Comparison of ENCODE assay signal across 11 cellular contexts in the genomic region with DNA sequence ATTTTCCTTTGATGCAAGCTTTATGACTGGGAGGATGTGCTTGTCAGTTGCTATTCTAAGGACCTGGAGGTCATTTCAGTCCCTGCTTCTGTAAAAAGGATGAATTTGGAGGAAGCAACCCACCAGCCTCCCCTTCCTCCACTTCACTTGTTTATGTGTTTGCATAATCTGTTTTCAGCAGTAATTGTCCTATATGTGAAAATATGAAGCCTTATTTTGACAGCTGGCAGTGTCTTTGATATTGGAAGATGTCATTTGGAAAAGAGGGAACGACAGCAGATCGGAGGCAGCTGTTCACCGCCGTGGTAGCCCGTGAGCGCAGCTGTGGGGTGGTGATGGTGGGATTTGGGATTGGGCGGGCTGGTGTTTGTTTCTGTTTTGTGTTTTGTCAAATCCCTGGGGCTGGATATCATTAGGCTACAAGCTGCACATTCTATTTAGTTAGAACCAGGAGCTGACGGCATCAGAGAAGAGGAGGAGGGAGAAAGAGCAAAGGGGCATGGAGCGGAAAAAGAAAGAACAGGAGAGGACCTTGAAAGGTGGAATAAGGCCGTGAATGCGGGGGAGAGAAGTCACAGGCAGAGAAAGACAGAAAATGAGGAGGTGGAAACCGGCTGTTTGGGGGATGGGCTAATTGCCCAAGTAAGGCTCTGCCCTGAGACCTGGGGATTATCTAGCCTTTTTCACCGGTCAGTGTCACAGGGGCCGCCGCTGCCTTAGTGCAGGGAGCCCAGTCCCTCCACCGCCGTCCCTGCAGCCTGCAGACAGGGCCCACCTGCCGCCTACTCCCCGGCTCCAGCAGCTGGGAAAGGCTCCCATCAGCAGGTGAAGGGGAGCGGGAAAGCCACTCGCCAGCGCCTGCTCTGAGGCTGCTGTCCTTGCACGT.
DNase-seq lines count a peak whose midpoint lies in the region; ATAC-seq and TF ChIP-seq lines count a peak whose summit lies in the region.
"Had no signal": no experiment of that assay in that cellular context is flagged by ENCODE, and none has a peak within 500 bp of the region (broad histone marks: within the 10 kb centered on the region; RNA-seq: fewer than 3 reads in every experiment).

No MANE protein-coding gene starts in this region.

- no peak overlapping the region for H3K4me3 Mint-ChIP-seq in activated naive CD8-positive, alpha-beta T cell treated with anti-CD3 and anti-CD28 coated beads for 36 hours

- CTCF ChIA-PET in SK-N-SH (lab: Yijun Ruan, JAX) = interaction anchor here (0.6 to 1.5 kb wide), 5 partner anchors 24 to 1268 kb away, joined by 3 to 4 read pairs (median 3); no protein-coding TSS in a partner anchor

- no peaks in the 10 kb centered on the region for H3F3A ChIP-seq in SK-N-SH (replicated peaks; ENCODE audit: insufficient read depth)

- TF ChIP-seq EP300 in SK-N-SH (IDR thresholded peaks at IDR 0.05; ENCODE audit: borderline replicate concordance in 1 of 2, low read depth in 1 of 2, low read length in 1 of 2) (no peak), upper lobe of left lung (IDR thresholded peaks at IDR 0.05) (no peak)

- H3K27me3 Mint-ChIP-seq in activated naive CD8-positive, alpha-beta T cell treated with anti-CD3 and anti-CD28 coated beads for 36 hours = peaks cover 16% of the 10 kb centered on the region

- no peaks in the 10 kb centered on the region for H3K9me3 Mint-ChIP-seq in activated naive CD8-positive, alpha-beta T cell treated with anti-CD3 and anti-CD28 coated beads for 36 hours

- TF ChIP-seq CTCF in SK-N-SH (IDR thresholded peaks at IDR 0.05) (no peak), epithelial cell of proximal tubule (conservative IDR thresholded peaks at IDR 0.05; ENCODE audit: low read depth, low read length) (no peak), upper lobe of left lung (IDR thresholded peaks at IDR 0.05) (no peak), GM10266 (IDR thresholded peaks at IDR 0.05; ENCODE audit: control insufficient read depth, insufficient read depth, low read depth, missing control alignments) (no peak)

- H3K27me3 ChIP-seq in SK-N-SH (ENCODE audit: insufficient read depth) (no peaks in the 10 kb centered on the region; the same call in 1 of the 2 replicates), muscle layer of duodenum (ENCODE audit: low read depth, low read length) (peaks cover 3% of the 10 kb centered on the region), upper lobe of left lung (no peaks in the 10 kb centered on the region)

- no peak overlapping the region for H2AFZ ChIP-seq in SK-N-SH (ENCODE audit: low read depth)

- H3K36me3 ChIP-seq in SK-N-SH (replicated peaks in 1 of 2; ENCODE audit: control insufficient read depth in 1 of 2, insufficient read depth in 2 of 2, low read length in 1 of 2) (no peaks in the 10 kb centered on the region), muscle layer of duodenum (ENCODE audit: control insufficient read depth in 1 of 2, insufficient read depth in 2 of 2, low read length in 2 of 2) (no peaks in the 10 kb centered on the region), upper lobe of left lung (no peaks in the 10 kb centered on the region)

- POLR2A ChIA-PET in SK-N-SH (lab: Yijun Ruan, JAX) = no interaction called here

- no peak for TF ChIP-seq POLR2A in upper lobe of left lung (IDR thresholded peaks at IDR 0.05)

- peak; percentile 49 for DNase-seq in SK-N-SH
- no peak for DNase-seq in epithelial cell of proximal tubule (ENCODE audit: low read depth)
- peak in 1 of 2 donors; percentile 63 for DNase-seq in upper lobe of left lung
- no peak for DNase-seq in GM10266 (ENCODE audit: extremely low spot score)
- DNase-seq in activated naive CD8-positive, alpha-beta T cell treated with anti-CD3 and anti-CD28 coated beads for 36 hours = no peak
- DNase-seq: activated gamma-delta T cell, NCI-H1930 had no signal

- H3K4me1 ChIP-seq in SK-N-SH (ENCODE audit: control insufficient read depth in 1 of 2, insufficient read depth in 2 of 2, low read depth in 1 of 2, low read length in 1 of 2) (no peaks in the 10 kb centered on the region; a peak in 1 of 4 replicates), muscle layer of duodenum (ENCODE audit: control insufficient read depth in 1 of 2, insufficient read depth in 2 of 2, low read length in 2 of 2) (peaks cover 0 to 6% of the 10 kb centered on the region in 2 donors), upper lobe of left lung (peaks cover 0 to 17% (median 4%) of the 10 kb centered on the region in 4 donors)
- H3K4me1 ChIP-seq: A549 had no signal

- no peaks in the 10 kb centered on the region for H3K79me2 ChIP-seq in SK-N-SH (ENCODE audit: insufficient read depth)

- no peak overlapping the region for H3K4me2 ChIP-seq in SK-N-SH
- H3K4me2 ChIP-seq: A549 had no signal

- H4K20me1 ChIP-seq in SK-N-SH (ENCODE audit: insufficient read depth) = no peaks in the 10 kb centered on the region

- H3K27ac ChIP-seq in SK-N-SH (ENCODE audit: low read depth in 2 of 2, low read length in 1 of 2) (no peak overlapping the region), muscle layer of duodenum (ENCODE audit: low read length) (no peak overlapping the region), upper lobe of left lung (peak overlapping the region in 1 of 4 donors; percentile 30)
- H3K27ac ChIP-seq: A549 had no signal

- no peak overlapping the region for H3K27ac Mint-ChIP-seq in activated naive CD8-positive, alpha-beta T cell treated with anti-CD3 and anti-CD28 coated beads for 36 hours

- H3K9me3 ChIP-seq in SK-N-SH (no peaks in the 10 kb centered on the region), muscle layer of duodenum (ENCODE audit: control insufficient read depth in 1 of 2, low read length in 2 of 2) (no peaks in the 10 kb centered on the region), upper lobe of left lung (no peaks in the 10 kb centered on the region)
- H3K9me3 ChIP-seq: A549 had no signal

- no peaks in the 10 kb centered on the region for H3K36me3 Mint-ChIP-seq in activated naive CD8-positive, alpha-beta T cell treated with anti-CD3 and anti-CD28 coated beads for 36 hours

- WGBS in SK-N-SH (ENCODE audit: low lambda C conversion rate) = 79% methylated on average over 16 of the region's 23 CpGs
- 69 to 71% methylated on average over 15 to 20 of the region's 23 CpGs for WGBS in upper lobe of left lung, 2 donors

- ATAC-seq in SK-N-SH treated with all-trans-retinoic acid at 6 μM for 48 hours = no peak
- ATAC-seq in upper lobe of left lung (ENCODE audit: low FRiP score in 2 of 2) = peak; percentile 11 to 13
- no peak for ATAC-seq in HG03159 (IDR thresholded peaks at IDR 0.05; ENCODE audit: unreplicated experiment)
- ATAC-seq: A549 had no signal

- no peaks in the 10 kb centered on the region for H3K4me1 Mint-ChIP-seq in activated naive CD8-positive, alpha-beta T cell treated with anti-CD3 and anti-CD28 coated beads for 36 hours

- H3K9me2 ChIP-seq in SK-N-SH = no peaks in the 10 kb centered on the region

- TF ChIP-seq RAD21 in SK-N-SH (IDR thresholded peaks at IDR 0.05; ENCODE audit: low read length) = no peak

- no peak overlapping the region for H3K9ac ChIP-seq in SK-N-SH

- H3K4me3 ChIP-seq in SK-N-SH (ENCODE audit: low read depth in 2 of 2, low read length in 1 of 2) = no peak overlapping the region
- peak overlapping the region; percentile 46 for H3K4me3 ChIP-seq in epithelial cell of proximal tubule (ENCODE audit: low read depth, low read length)
- H3K4me3 ChIP-seq in muscle layer of duodenum (ENCODE audit: low read depth in 1 of 2, low read length in 2 of 2) = peak overlapping the region; percentile 18 to 41
- peak overlapping the region in 3 of 4 donors; percentile 11 to 21 (median 14) for H3K4me3 ChIP-seq in upper lobe of left lung
- H3K4me3 ChIP-seq: A549 had no signal

TF ChIP-seq in SK-N-SH, 30 proteins besides CTCF, POLR2A, EP300 and RAD21 (continues in another document):
- no peak for TF ChIP-seq YY1 (IDR thresholded peaks at IDR 0.05; ENCODE audit: low read depth)
- no peak for TF ChIP-seq SIN3A (IDR thresholded peaks at IDR 0.05; ENCODE audit: borderline replicate concordance, low read depth, low read length)
- TF ChIP-seq GATA2 (CRISPR knock-in tag; IDR thresholded peaks at IDR 0.05) = no peak
- TF ChIP-seq POLR2AphosphoS5 (IDR thresholded peaks at IDR 0.05; ENCODE audit: low read depth, low read length) = no peak
- TF ChIP-seq JUND (IDR thresholded peaks at IDR 0.05) = no peak
- no peak for TF ChIP-seq FOXJ3 (CRISPR knock-in tag; IDR thresholded peaks at IDR 0.05)
- TF ChIP-seq MAX (IDR thresholded peaks at IDR 0.05; ENCODE audit: low read depth) = no peak
- no peak for TF ChIP-seq MEF2A (IDR thresholded peaks at IDR 0.05; ENCODE audit: borderline replicate concordance, low read depth)
- no peak for TF ChIP-seq CHD2 (IDR thresholded peaks at IDR 0.05; ENCODE audit: low read length, partially characterized antibody)
- no peak for TF ChIP-seq TAF1 (IDR thresholded peaks at IDR 0.05; ENCODE audit: borderline replicate concordance, low read depth, low read length)
- TF ChIP-seq RXRA (IDR thresholded peaks at IDR 0.05; ENCODE audit: borderline replicate concordance, low read depth) = no peak
- no peak for TF ChIP-seq RFX5 (IDR thresholded peaks at IDR 0.05; ENCODE audit: low read length)

TF ChIP-seq in SK-N-SH treated with all-trans-retinoic acid at 6 μM for 48 hours, 23 proteins besides CTCF, POLR2A, EP300 and RAD21 (continues in another document):
- TF ChIP-seq ZFP3 (CRISPR knock-in tag; IDR thresholded peaks at IDR 0.05) (no peak), BACH2 (CRISPR knock-in tag; IDR thresholded peaks at IDR 0.05; ENCODE audit: borderline replicate concordance) (no peak), ZFP30 (CRISPR knock-in tag; IDR thresholded peaks at IDR 0.05) (no peak), SNAI2 (CRISPR knock-in tag; IDR thresholded peaks at IDR 0.05) (no peak)
- TF ChIP-seq, protein P1, sequence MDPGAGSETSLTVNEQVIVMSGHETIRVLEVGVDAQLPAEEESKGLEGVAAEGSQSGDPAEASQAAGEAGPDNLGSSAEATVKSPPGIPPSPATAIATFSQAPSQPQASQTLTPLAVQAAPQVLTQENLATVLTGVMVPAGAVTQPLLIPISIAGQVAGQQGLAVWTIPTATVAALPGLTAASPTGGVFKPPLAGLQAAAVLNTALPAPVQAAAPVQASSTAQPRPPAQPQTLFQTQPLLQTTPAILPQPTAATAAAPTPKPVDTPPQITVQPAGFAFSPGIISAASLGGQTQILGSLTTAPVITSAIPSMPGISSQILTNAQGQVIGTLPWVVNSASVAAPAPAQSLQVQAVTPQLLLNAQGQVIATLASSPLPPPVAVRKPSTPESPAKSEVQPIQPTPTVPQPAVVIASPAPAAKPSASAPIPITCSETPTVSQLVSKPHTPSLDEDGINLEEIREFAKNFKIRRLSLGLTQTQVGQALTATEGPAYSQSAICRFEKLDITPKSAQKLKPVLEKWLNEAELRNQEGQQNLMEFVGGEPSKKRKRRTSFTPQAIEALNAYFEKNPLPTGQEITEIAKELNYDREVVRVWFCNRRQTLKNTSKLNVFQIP (CRISPR knock-in tag; IDR thresholded peaks at IDR 0.05; ENCODE audit: borderline replicate concordance, low read depth) = no peak

Comparison
In these comparisons a context has a peak if more than half of its experiments do, and no peak if none do; other contexts are left out.
1. H3K4me3 ChIP-seq: peak in epithelial cell of proximal tubule (single experiment), muscle layer of duodenum (2 of 2) and upper lobe of left lung (3 of 4); none in SK-N-SH (0 of 2).
2. ATAC-seq: peak in upper lobe of left lung (2 of 2); none in SK-N-SH treated with all-trans-retinoic acid at 6 μM for 48 hours (single experiment) and HG03159 (single experiment).